ENCODE assay signal across 22 cellular contexts in genomic region chr3:73571238-73571741, GRCh38. TPM values are rescaled to one million over a fixed set of nuclear protein-coding genes. Genes with fewer than 3 reads are reported as not detected.
DNase-seq lines count a peak whose midpoint lies in the region; ATAC-seq, FAIRE-seq and TF ChIP-seq lines count a peak whose summit lies in the region.
"Had no signal": no experiment of that assay in that cellular context is flagged by ENCODE, and none has a peak within 500 bp of the region (broad histone marks: within the 10 kb centered on the region; RNA-seq: fewer than 3 reads in every experiment).

No MANE protein-coding gene starts in this region.

- H3K27ac Mint-ChIP-seq in endodermal cell (peak overlapping the region; percentile 63), type B pancreatic cell (no peak overlapping the region)
- H3K27ac Mint-ChIP-seq: activated CD4-positive, alpha-beta T cell treated with anti-CD3 and anti-CD28 coated beads, Interleukin-2, amount 10 ng/mL, durations not matched to agents 24 days and 14 days; activated T-cell treated with anti-CD3 and anti-CD28 coated beads, Interleukin-2, amount 50 U/mL, for 24 hours; CD8-positive, alpha-beta memory T cell had no signal

- no peak overlapping the region for H2AFZ ChIP-seq in HepG2 (ENCODE audit: low read length)
- no peak overlapping the region for H2AFZ ChIP-seq in neural cell (ENCODE audit: low read depth, low read length)

- peaks cover 67% of the 10 kb centered on the region for H3K4me1 Mint-ChIP-seq in endodermal cell
- peaks cover 55% of the 10 kb centered on the region for H3K4me1 Mint-ChIP-seq in type B pancreatic cell (ENCODE audit: unreplicated experiment)
- H3K4me1 Mint-ChIP-seq: activated CD4-positive, alpha-beta T cell treated with anti-CD3 and anti-CD28 coated beads, Interleukin-2, amount 10 ng/mL, durations not matched to agents 24 days and 14 days; CD8-positive, alpha-beta memory T cell had no signal

- CTCF ChIA-PET in HepG2 (lab: Yijun Ruan, JAX; ENCODE audit: low intra/inter-chr PET ratio, low total read pairs): no interaction called here

- H3K79me2 ChIP-seq in HepG2 (ENCODE audit: insufficient read depth, low read length) (no peaks in the 10 kb centered on the region), neural cell (replicated peaks; ENCODE audit: insufficient read depth, low read length) (no peaks in the 10 kb centered on the region)

- no peak for TF ChIP-seq CTCF in HepG2 (CRISPR knock-in tag; IDR thresholded peaks at IDR 0.05)
- no peak for TF ChIP-seq CTCF in right lobe of liver (IDR thresholded peaks at IDR 0.05)
- no peak for TF ChIP-seq CTCF in endodermal cell (conservative IDR thresholded peaks at IDR 0.05)
- TF ChIP-seq CTCF in neural cell (IDR thresholded peaks at IDR 0.05; ENCODE audit: poor library complexity, severe bottlenecking): no peak
- TF ChIP-seq CTCF in type B pancreatic cell (conservative IDR thresholded peaks at IDR 0.05): no peak
- no peak for TF ChIP-seq CTCF in lower leg skin (IDR thresholded peaks at IDR 0.05)

- peaks cover 24% of the 10 kb centered on the region for H3K4me1 ChIP-seq in HepG2 (ENCODE audit: insufficient read depth, low read length)
- no peaks in the 10 kb centered on the region for H3K4me1 ChIP-seq in right lobe of liver
- peaks cover 36% of the 10 kb centered on the region for H3K4me1 ChIP-seq in endodermal cell (ENCODE audit: control insufficient read depth, insufficient read depth, low read length)
- H3K4me1 ChIP-seq: upper lobe of right lung had no signal

- H3F3A ChIP-seq in neural cell (ENCODE audit: insufficient read depth, low read length, poor library complexity, severe bottlenecking): no peaks in the 10 kb centered on the region

- no peak for TF ChIP-seq RAD21 in HepG2 (CRISPR knock-in tag; IDR thresholded peaks at IDR 0.05)
- no peak for TF ChIP-seq RAD21 in neural cell (conservative IDR thresholded peaks at IDR 0.05)

- DNase-seq in HepG2 (ENCODE audit: low spot score) (peak; percentile 77), right lobe of liver (no peak), endodermal cell (peak; percentile 63), type B pancreatic cell (ENCODE audit: extremely low spot score, unreplicated experiment) (no peak), lower leg skin (ENCODE audit: low spot score in 2 of 2) (no peak), RCC 7860 (ENCODE audit: low spot score) (no peak)
- DNase-seq: activated CD4-positive, alpha-beta T cell treated with anti-CD3 and anti-CD28 coated beads, Interleukin-2, amount 10 ng/mL, durations not matched to agents 24 days and 14 days; activated T-cell treated with anti-CD3 and anti-CD28 coated beads, Interleukin-2, amount 50 U/mL, for 24 hours; BE2C; CD8-positive, alpha-beta memory T cell; GF-D8; NCI-H1105 treated with DMSO at 0.1 percent for 48 hours; NCI-H2081; NCI-H446 treated with DMSO at 0.1 percent for 48 hours; occipital lobe; T-helper 9 cell; upper lobe of right lung; WERI-Rb-1 had no signal

- intact Hi-C loops in HepG2 (cut with micrococcal nuclease; ENCODE audit: unreplicated experiment) (no loop called here), right lobe of liver (cut with DNase I) (no loop called here), lower leg skin (cut with DNase I; ENCODE audit: low total_unique reads) (no loop called here)

- H3K9me3 Mint-ChIP-seq in endodermal cell (no peaks in the 10 kb centered on the region), type B pancreatic cell (no peaks in the 10 kb centered on the region)
- H3K9me3 Mint-ChIP-seq: activated CD4-positive, alpha-beta T cell treated with anti-CD3 and anti-CD28 coated beads, Interleukin-2, amount 10 ng/mL, durations not matched to agents 24 days and 14 days; activated T-cell treated with anti-CD3 and anti-CD28 coated beads, Interleukin-2, amount 50 U/mL, for 24 hours had no signal

- BruUV-seq in HepG2 (replicated peaks; lab: Mats Ljungman, UMichigan): no TSS peak

- POLR2A ChIA-PET in HepG2 (lab: Yijun Ruan, JAX): no interaction called here

- H3K36me3 ChIP-seq in HepG2 (replicated peaks in 1 of 2; ENCODE audit: control insufficient read depth in 1 of 2, insufficient read depth in 2 of 2, low read length in 2 of 2): no peaks in the 10 kb centered on the region
- no peaks in the 10 kb centered on the region for H3K36me3 ChIP-seq in right lobe of liver
- H3K36me3 ChIP-seq in endodermal cell (ENCODE audit: control insufficient read depth, insufficient read depth, low read length): peaks cover 8% of the 10 kb centered on the region
- no peaks in the 10 kb centered on the region for H3K36me3 ChIP-seq in neural cell (ENCODE audit: insufficient read depth, low read length)
- H3K36me3 ChIP-seq: BE2C, upper lobe of right lung, WERI-Rb-1 had no signal

- H3K4me3 ChIP-seq in HepG2 (replicated peaks in 1 of 3; ENCODE audit: insufficient read depth in 1 of 3, low read depth in 2 of 3, low read length in 3 of 3) (peak overlapping the region in 1 of 3 experiments; percentile 37; a peak in 1 of 6 replicates), right lobe of liver (no peak overlapping the region), endodermal cell (ENCODE audit: low read length) (no peak overlapping the region), neural cell (ENCODE audit: low read length) (no peak overlapping the region), lower leg skin (ENCODE audit: low read depth, poor library complexity, severe bottlenecking) (no peak overlapping the region)
- H3K4me3 ChIP-seq: upper lobe of right lung had no signal

- no peaks in the 10 kb centered on the region for H3K9me2 ChIP-seq in neural cell (ENCODE audit: insufficient read depth, low read length)

- 0% methylated on average over 8 of the region's 8 CpGs for WGBS in HepG2 (ENCODE audit: low lambda C conversion rate)
- WGBS in right lobe of liver (ENCODE audit: insufficient coverage, low coverage, low lambda C conversion rate, missing lambda C conversion rate): 7% methylated on average over 7 of the region's 8 CpGs
- 70 to 86% methylated on average over 6 to 8 of the region's 8 CpGs for WGBS in endodermal cell (ENCODE audit: insufficient coverage in 1 of 2, insufficient read length in 1 of 2), 2 experiments
- WGBS in lower leg skin, 2 donors: 74 to 75% methylated on average over 8 of the region's 8 CpGs

- peak overlapping the region; percentile 59 for H3K4me2 ChIP-seq in HepG2 (ENCODE audit: low read depth, low read length)
- no peak overlapping the region for H3K4me2 ChIP-seq in neural cell (ENCODE audit: low read length)

- in situ Hi-C loops in HepG2 (cut with HindIII; ENCODE audit: extremely low pct_ligation_motif_present, low pct_unique_long_range_greater_than_20kb): no loop called here

- no peaks in the 10 kb centered on the region for H3K9me3 ChIP-seq in HepG2 (ENCODE audit: low read length)
- H3K9me3 ChIP-seq in right lobe of liver: no peaks in the 10 kb centered on the region
- no peaks in the 10 kb centered on the region for H3K9me3 ChIP-seq in endodermal cell (ENCODE audit: control insufficient read depth, low read length)
- no peaks in the 10 kb centered on the region for H3K9me3 ChIP-seq in neural cell (ENCODE audit: low read length)
- H3K9me3 ChIP-seq: BE2C, upper lobe of right lung had no signal

- H3K9ac ChIP-seq in HepG2 (ENCODE audit: insufficient read depth, low read depth, low read length): no peak overlapping the region
- H3K9ac ChIP-seq in endodermal cell (ENCODE audit: extremely low read depth, low read length, poor library complexity, severe bottlenecking): no peak overlapping the region
- H3K9ac ChIP-seq in neural cell (ENCODE audit: low read length): no peak overlapping the region

- H3K27me3 Mint-ChIP-seq in endodermal cell (ENCODE audit: insufficient read depth) (peaks cover 7% of the 10 kb centered on the region), type B pancreatic cell (peaks cover 9% of the 10 kb centered on the region)

- FAIRE-seq in HepG2 (lab: Jason Lieb, UNC) (peak; percentile 74), RCC 7860 (lab: Jason Lieb, UNC) (no peak)
- FAIRE-seq: H54 had no signal

- no peak overlapping the region for H3K27ac ChIP-seq in HepG2 (ENCODE audit: extremely low read length, insufficient read depth, low read length)
- no peak overlapping the region for H3K27ac ChIP-seq in right lobe of liver
- peak overlapping the region; percentile 45 for H3K27ac ChIP-seq in endodermal cell (ENCODE audit: low read depth, low read length)
- no peak overlapping the region for H3K27ac ChIP-seq in neural cell (ENCODE audit: low read length)
- H3K27ac ChIP-seq: upper lobe of right lung, WERI-Rb-1 had no signal

- ATAC-seq in HepG2 (peak; percentile 97), right lobe of liver (no peak), GM19023 (IDR thresholded peaks at IDR 0.05; ENCODE audit: unreplicated experiment) (no peak)
- ATAC-seq: upper lobe of right lung had no signal

- H3K27me3 ChIP-seq in HepG2 (ENCODE audit: control insufficient read depth in 1 of 2, insufficient read depth in 2 of 2, low read length in 2 of 2): peaks cover 0 to 13% of the 10 kb centered on the region in 2 experiments; a peak in 2 of 5 replicates
- no peaks in the 10 kb centered on the region for H3K27me3 ChIP-seq in right lobe of liver
- H3K27me3 ChIP-seq in endodermal cell (ENCODE audit: control insufficient read depth, insufficient read depth, low read length, poor library complexity, severe bottlenecking): no peaks in the 10 kb centered on the region
- H3K27me3 ChIP-seq in neural cell (ENCODE audit: insufficient read depth, low read depth, low read length): no peaks in the 10 kb centered on the region
- H3K27me3 ChIP-seq: BE2C had no signal

- H3K36me3 Mint-ChIP-seq in endodermal cell (ENCODE audit: low read depth) (no peaks in the 10 kb centered on the region), type B pancreatic cell (peaks cover 4% of the 10 kb centered on the region)
- H3K36me3 Mint-ChIP-seq: CD8-positive, alpha-beta memory T cell had no signal

- H3K4me3 Mint-ChIP-seq in endodermal cell (no peak overlapping the region), type B pancreatic cell (peak overlapping the region; percentile 49)
- H3K4me3 Mint-ChIP-seq: activated CD4-positive, alpha-beta T cell treated with anti-CD3 and anti-CD28 coated beads, Interleukin-2, amount 10 ng/mL, durations not matched to agents 24 days and 14 days; activated T-cell treated with anti-CD3 and anti-CD28 coated beads, Interleukin-2, amount 50 U/mL, for 24 hours; CD8-positive, alpha-beta memory T cell had no signal

- H4K20me1 ChIP-seq in HepG2 (ENCODE audit: insufficient read depth, low read length) (no peaks in the 10 kb centered on the region), neural cell (ENCODE audit: insufficient read depth) (no peaks in the 10 kb centered on the region)

- TF ChIP-seq EP300 in HepG2 (IDR thresholded peaks at IDR 0.05; ENCODE audit: low read depth in 2 of 2, low read length in 2 of 2): peak in 1 of 2 experiments; percentile 59; a peak in 1 of 4 replicates
- peak; percentile 29; the same call in 1 of the 2 replicates for TF ChIP-seq EP300 in HepG2 (CRISPR knock-in tag; IDR thresholded peaks at IDR 0.05; ENCODE audit: borderline replicate concordance)
- TF ChIP-seq EP300 in neural cell (conservative IDR thresholded peaks at IDR 0.05; ENCODE audit: poor library complexity, severe bottlenecking): no peak

- TF ChIP-seq POLR2A in HepG2 (IDR thresholded peaks at IDR 0.05; ENCODE audit: insufficient read depth in 1 of 2, low read depth in 2 of 2, low read length in 2 of 2) (no peak), right lobe of liver (IDR thresholded peaks at IDR 0.05) (no peak), lower leg skin (IDR thresholded peaks at IDR 0.05) (no peak)

RNA-seq across cellular contexts. Expression of gene PDZRN3, which starts 53.5 kb away (rescaled TPM):
- total RNA-seq in HepG2 (2016; rRNA removed; fragmentation: Illumina TruSeq; extraction: Trizol): not detected in 2 replicates
- not detected in 2 replicates for total RNA-seq in HepG2 (2016; cell fraction: cytosol; rRNA removed; fragmentation: Illumina TruSeq; extraction: Trizol; ENCODE audit: low read depth)
- total RNA-seq in HepG2 (2016; cell fraction: insoluble cytoplasmic fraction; rRNA removed; fragmentation: Illumina TruSeq; extraction: Trizol): not detected in 2 replicates
- not detected in 2 replicates for total RNA-seq in HepG2 (2016; cell fraction: membrane; rRNA removed; fragmentation: Illumina TruSeq; extraction: Trizol)
- not detected in 2 replicates for total RNA-seq in HepG2 (2016; cell fraction: nucleus; rRNA removed; fragmentation: Illumina TruSeq; extraction: Trizol)
- not detected in 2 replicates for polyA plus RNA-seq in HepG2 (2011; rRNA removed)
- not detected in 2 replicates for polyA plus RNA-seq in HepG2 (2011; cell fraction: cytosol; rRNA removed)
- polyA plus RNA-seq in HepG2 (2011; cell fraction: nucleus; rRNA removed): not detected in 2 replicates
- polyA plus RNA-seq in HepG2 (2012): not detected in 2 replicates
- polyA plus RNA-seq in HepG2 (2016; cell fraction: cytosol; fragmentation: Illumina TruSeq; extraction: Trizol; ENCODE audit: low read depth): not detected in 2 replicates
- polyA plus RNA-seq in HepG2 (2016; cell fraction: insoluble cytoplasmic fraction; fragmentation: Illumina TruSeq; extraction: Trizol; ENCODE audit: low read depth): not detected in 2 replicates
- not detected in 2 replicates for polyA plus RNA-seq in HepG2 (2016; cell fraction: membrane; fragmentation: Illumina TruSeq; extraction: Trizol; ENCODE audit: low read depth)
- polyA plus RNA-seq in HepG2 (2016; cell fraction: nucleus; fragmentation: Illumina TruSeq; extraction: Trizol; ENCODE audit: insufficient read depth, low read depth): not detected in 2 replicates
- not detected in 2 replicates for polyA minus RNA-seq in HepG2 (2011; rRNA and poly(A)+ RNA removed; ENCODE audit: low replicate concordance)
- not detected in 2 replicates for polyA minus RNA-seq in HepG2 (2011; cell fraction: cytosol; rRNA and poly(A)+ RNA removed)
- not detected in 2 replicates for polyA minus RNA-seq in HepG2 (2011; cell fraction: nucleus; rRNA and poly(A)+ RNA removed)
- 1 to 10 TPM in 3 of 6 experiments, under 1 TPM in 3; 0.33 to 2.0 (median 1.1) TPM for total RNA-seq in right lobe of liver
- 10 to 100 TPM in 1 of 2 donors, 1 to 10 TPM in 1; 6.1 to 10.4 TPM for total RNA-seq in endodermal cell
- polyA plus RNA-seq in endodermal cell (2013, experiment 1 of 2): 19.4 TPM
- polyA plus RNA-seq in endodermal cell (2013, experiment 2 of 2): 18.4 TPM
- 1.1 and 2.2 TPM in 2 replicates for polyA plus RNA-seq in neural cell
- 2.2 and 2.7 TPM in 2 replicates for polyA minus RNA-seq in neural cell
- 18.1 and 58.6 TPM in 2 replicates for total RNA-seq in type B pancreatic cell (ENCODE audit: low replicate concordance)
- total RNA-seq in lower leg skin: 10 to 100 TPM in 3 of 4 donors, 1 to 10 TPM in 1; 9.7 to 29.9 (median 13.4) TPM
- total RNA-seq: activated CD4-positive, alpha-beta T cell treated with anti-CD3 and anti-CD28 coated beads, Interleukin-2, amount 10 ng/mL, durations not matched to agents 24 days and 14 days; CD8-positive, alpha-beta memory T cell; MCF 10A had no signal
- polyA plus RNA-seq: CD8-positive, alpha-beta memory T cell had no signal

Comparison
In these comparisons a context has a peak if more than half of its experiments do, and no peak if none do; other contexts are left out.
1. DNase-seq: peak in HepG2 (single experiment) and endodermal cell (single experiment); none in right lobe of liver (0 of 3), type B pancreatic cell (single experiment), lower leg skin (0 of 2) and RCC 7860 (single experiment).